8 cellular contexts compared by ENCODE assay signal in the genomic region with DNA sequence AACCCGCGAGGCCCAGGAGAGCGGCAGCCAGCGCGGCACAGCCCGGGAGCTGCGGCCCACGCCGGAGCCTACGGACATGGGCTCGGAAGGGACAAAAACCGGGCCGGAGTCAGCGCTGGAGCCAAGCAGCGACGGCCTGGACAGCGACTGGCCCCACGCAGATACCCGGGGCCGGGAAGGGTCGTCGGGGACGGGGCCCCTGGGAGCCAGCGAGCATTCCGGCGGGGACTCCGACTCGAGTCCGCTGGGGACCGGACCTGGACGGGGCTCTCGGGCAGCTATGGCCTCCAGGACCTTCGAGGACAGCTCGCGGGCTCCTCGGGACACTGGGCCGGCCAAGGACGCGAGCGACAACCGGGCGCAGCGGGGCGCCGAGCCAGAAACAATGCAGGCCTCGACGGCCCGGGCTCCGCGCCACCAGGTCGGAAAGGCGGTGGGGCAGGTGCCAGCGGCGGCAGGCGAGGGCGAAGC.
DNase-seq lines count a peak whose midpoint lies in the region; TF ChIP-seq lines count a peak whose summit lies in the region.

No MANE protein-coding gene starts in this region.

- H3K27me3 ChIP-seq in Loucy (ENCODE audit: insufficient read depth, low read length, poor library complexity, severe bottlenecking) = no peaks in the 10 kb centered on the region
- H3K27me3 ChIP-seq in muscle layer of colon (ENCODE audit: control insufficient read depth in 1 of 2, insufficient read depth in 2 of 2, low read length in 2 of 2) = no peaks in the 10 kb centered on the region

- H2AFZ ChIP-seq in Loucy (ENCODE audit: low read length) = peak overlapping the region; percentile 80

- H3K9me2 ChIP-seq in Loucy (replicated peaks; ENCODE audit: low read depth, low read length) = no peaks in the 10 kb centered on the region

- TF ChIP-seq CTCF in Loucy (conservative IDR thresholded peaks at IDR 0.05; ENCODE audit: low read length) = no peak

- H3K79me2 ChIP-seq in Loucy (ENCODE audit: insufficient read depth, low read length) = peaks cover 9% of the 10 kb centered on the region; the same call in 1 of the 2 replicates

- H3K4me2 ChIP-seq in Loucy (ENCODE audit: low read depth, low read length, poor library complexity, severe bottlenecking) = peak overlapping the region; percentile 97

- no peaks in the 10 kb centered on the region for H3K36me3 ChIP-seq in Loucy (ENCODE audit: insufficient read depth, low read length)
- no peaks in the 10 kb centered on the region for H3K36me3 ChIP-seq in muscle layer of colon (ENCODE audit: insufficient read depth, low read length)

- DNase-seq in activated T-cell treated with anti-CD3 and anti-CD28 coated beads for 4 hours (peak; percentile 9), DMS153 (lab: John Stamatoyannopoulos, UW) (no peak), SW480 (ENCODE audit: low spot score) (no peak), NCI-H1105 (lab: John Stamatoyannopoulos, UW) (no peak)
- DNase-seq in activated T-cell treated with anti-CD3 and anti-CD28 coated beads, Interleukin-2, amount 50 U/mL, for 48 hours = no peak
- DNase-seq in effector CD4-positive, alpha-beta T cell = peak; percentile 11

- H3K4me3 ChIP-seq in Loucy (ENCODE audit: low read length, poor library complexity, severe bottlenecking) = peak overlapping the region; percentile 75
- peak overlapping the region; percentile 61 to 65 for H3K4me3 ChIP-seq in muscle layer of colon (ENCODE audit: low read depth in 1 of 2, low read length in 2 of 2)

- H3K4me1 ChIP-seq in Loucy (ENCODE audit: insufficient read depth, low read length, poor library complexity, severe bottlenecking) = peaks cover 12% of the 10 kb centered on the region
- H3K4me1 ChIP-seq in muscle layer of colon (ENCODE audit: insufficient read depth, low read length) = peaks cover 4% of the 10 kb centered on the region

- H3K9ac ChIP-seq in Loucy (ENCODE audit: low read depth, low read length, poor library complexity, severe bottlenecking) = peak overlapping the region; percentile 83
- no peak overlapping the region for H3K9ac ChIP-seq in muscle layer of colon (ENCODE audit: low read length)

- H4K20me1 ChIP-seq in Loucy (ENCODE audit: insufficient read depth, low read length, poor library complexity, severe bottlenecking) = peaks cover 4% of the 10 kb centered on the region

- no peaks in the 10 kb centered on the region for H3F3A ChIP-seq in Loucy (ENCODE audit: low read depth)

- no peaks in the 10 kb centered on the region for H3K9me3 ChIP-seq in Loucy (ENCODE audit: insufficient read depth, low read depth, low read length)
- H3K9me3 ChIP-seq in muscle layer of colon (ENCODE audit: low read length) = no peaks in the 10 kb centered on the region

- peak overlapping the region; percentile 93 for H3K27ac ChIP-seq in muscle layer of colon (ENCODE audit: low read depth, low read length)

Comparison
In these comparisons a context has a peak if more than half of its experiments do, and no peak if none do; other contexts are left out.
1. DNase-seq: peak in activated T-cell treated with anti-CD3 and anti-CD28 coated beads for 4 hours (single experiment) and effector CD4-positive, alpha-beta T cell (single experiment); none in activated T-cell treated with anti-CD3 and anti-CD28 coated beads, Interleukin-2, amount 50 U/mL, for 48 hours (0 of 2), DMS153 (single experiment), SW480 (single experiment) and NCI-H1105 (single experiment).